1 cellular context compared by ENCODE assay signal in the genomic region with DNA sequence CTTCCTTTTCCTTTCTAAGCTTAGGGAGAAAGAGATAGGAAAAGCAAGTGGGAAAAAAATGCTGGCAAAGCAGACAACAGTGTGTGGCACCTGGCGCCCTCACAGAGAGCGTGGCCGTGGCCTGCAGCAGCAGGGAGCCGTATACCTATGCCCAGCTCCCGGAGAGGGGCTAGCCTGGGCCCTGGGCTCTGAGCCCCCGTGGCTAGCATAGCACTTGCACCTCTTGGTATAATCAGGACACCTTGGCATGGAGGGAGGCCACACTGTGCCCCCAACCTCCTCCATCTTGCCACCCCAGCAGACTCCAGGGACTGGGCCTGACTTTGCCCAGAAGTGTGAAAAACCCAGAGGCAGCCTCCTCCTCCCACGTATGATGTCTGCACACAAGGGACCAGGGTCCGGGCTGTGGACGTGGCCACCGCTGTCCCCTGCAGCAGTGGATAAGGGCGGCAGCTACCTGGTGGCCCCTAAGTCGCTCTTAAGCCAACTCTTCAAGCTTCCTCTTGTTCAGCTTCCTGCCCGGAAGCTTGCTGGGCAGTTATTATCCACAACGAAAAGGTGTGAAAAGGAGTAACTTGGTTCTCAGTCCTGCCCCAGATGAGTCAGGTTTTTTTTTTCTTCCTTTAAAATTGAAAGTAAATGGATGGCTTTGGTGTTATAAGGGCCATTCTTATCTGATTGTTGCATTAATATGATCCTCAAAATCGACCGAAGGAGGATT.
TF ChIP-seq lines count a peak whose summit lies in the region.

No MANE protein-coding gene starts in this region.

TF ChIP-seq in A549, 52 proteins besides CTCF, POLR2A, EP300 and RAD21:
- TF ChIP-seq, protein P1, sequence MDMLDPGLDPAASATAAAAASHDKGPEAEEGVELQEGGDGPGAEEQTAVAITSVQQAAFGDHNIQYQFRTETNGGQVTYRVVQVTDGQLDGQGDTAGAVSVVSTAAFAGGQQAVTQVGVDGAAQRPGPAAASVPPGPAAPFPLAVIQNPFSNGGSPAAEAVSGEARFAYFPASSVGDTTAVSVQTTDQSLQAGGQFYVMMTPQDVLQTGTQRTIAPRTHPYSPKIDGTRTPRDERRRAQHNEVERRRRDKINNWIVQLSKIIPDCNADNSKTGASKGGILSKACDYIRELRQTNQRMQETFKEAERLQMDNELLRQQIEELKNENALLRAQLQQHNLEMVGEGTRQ (IDR thresholded peaks at IDR 0.05): no peak
- TF ChIP-seq ZNF302 (CRISPR knock-in tag; IDR thresholded peaks at IDR 0.05): no peak
- no peak for TF ChIP-seq HOXB5 (CRISPR knock-in tag; IDR thresholded peaks at IDR 0.05)
- TF ChIP-seq EHF (CRISPR knock-in tag; IDR thresholded peaks at IDR 0.05): no peak
- no peak for TF ChIP-seq PBX3 (IDR thresholded peaks at IDR 0.05)
- TF ChIP-seq PHF8 (IDR thresholded peaks at IDR 0.05; ENCODE audit: borderline replicate concordance, low read depth): no peak
- no peak for TF ChIP-seq MYC (IDR thresholded peaks at IDR 0.05; ENCODE audit: borderline replicate concordance, low read length)
- TF ChIP-seq CBX2 (IDR thresholded peaks at IDR 0.05; ENCODE audit: borderline replicate concordance, low read depth): no peak
- TF ChIP-seq KDM5A (IDR thresholded peaks at IDR 0.05): no peak
- TF ChIP-seq MAZ (IDR thresholded peaks at IDR 0.05; ENCODE audit: borderline replicate concordance, low read depth, low read length): no peak
- TF ChIP-seq JUN (IDR thresholded peaks at IDR 0.05): no peak
- TF ChIP-seq NPAS2 (CRISPR knock-in tag; IDR thresholded peaks at IDR 0.05; ENCODE audit: borderline replicate concordance): no peak
- no peak for TF ChIP-seq ZSCAN20 (CRISPR knock-in tag; IDR thresholded peaks at IDR 0.05)
- no peak for TF ChIP-seq POLR2AphosphoS2 (conservative IDR thresholded peaks at IDR 0.05; ENCODE audit: low read length)
- TF ChIP-seq SREBF2 (IDR thresholded peaks at IDR 0.05): no peak
- TF ChIP-seq TP53 (CRISPR knock-in tag; IDR thresholded peaks at IDR 0.05): no peak
- TF ChIP-seq KDM1A (IDR thresholded peaks at IDR 0.05; ENCODE audit: low read depth): no peak
- no peak for TF ChIP-seq MAFK (IDR thresholded peaks at IDR 0.05; ENCODE audit: partially characterized antibody)
